ENCODE assay signal across 8 cellular contexts in the genomic region with DNA sequence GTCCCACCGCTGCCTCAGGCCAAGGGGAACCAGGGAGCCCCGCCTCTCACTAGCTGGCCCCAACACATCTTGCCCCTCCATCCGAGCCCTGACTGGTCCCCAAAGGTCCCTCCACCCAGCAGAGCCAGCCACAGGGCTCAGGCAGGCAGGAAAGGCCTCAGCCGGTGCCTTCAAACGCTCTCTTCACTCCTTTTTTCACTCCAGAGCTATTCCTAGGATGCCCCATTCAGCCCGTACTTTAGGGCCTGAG. TPM values are rescaled to one million over a fixed set of nuclear protein-coding genes. Genes with fewer than 3 reads are reported as not detected.
DNase-seq lines count a peak whose midpoint lies in the region; ATAC-seq and TF ChIP-seq lines count a peak whose summit lies in the region.

No MANE protein-coding gene starts in this region.

- H3K36me3 ChIP-seq in gastroesophageal sphincter (peaks cover 0 to 32% of the 10 kb centered on the region in 2 donors), skeletal muscle tissue (ENCODE audit: control insufficient read depth in 3 of 3, insufficient read depth in 3 of 3, low read length in 3 of 3) (peaks cover 12 to 24% (median 22%) of the 10 kb centered on the region in 3 donors)

- no peak for TF ChIP-seq POLR2A in gastroesophageal sphincter (IDR thresholded peaks at IDR 0.05)

- H3K4me3 ChIP-seq in WI38 (ENCODE audit: low read depth, low read length) (peak overlapping the region; percentile 65), gastroesophageal sphincter (peak overlapping the region; percentile 62 to 69), skeletal muscle tissue (ENCODE audit: low read length in 3 of 3) (peak overlapping the region; percentile 68 to 77 (median 77))

- H3K9me3 ChIP-seq in gastroesophageal sphincter, result no peaks in the 10 kb centered on the region
- H3K9me3 ChIP-seq in skeletal muscle tissue (ENCODE audit: control insufficient read depth in 3 of 3, low read length in 3 of 3), result no peaks in the 10 kb centered on the region

- DNase-seq in NCI-H226, result no peak
- no peak for DNase-seq in NCI-H2171 treated with DMSO at 0.1 percent for 48 hours (lab: John Stamatoyannopoulos, UW)
- no peak for DNase-seq in stimulated activated naive CD4-positive, alpha-beta T cell (lab: John Stamatoyannopoulos, UW)

- TF ChIP-seq CTCF in WI38 (IDR thresholded peaks at IDR 0.05; ENCODE audit: low read depth, low read length), result no peak
- TF ChIP-seq CTCF in gastroesophageal sphincter (IDR thresholded peaks at IDR 0.05), result no peak

- ATAC-seq in GM21717 (IDR thresholded peaks at IDR 0.05; ENCODE audit: unreplicated experiment), result peak; percentile 1
- no peak for ATAC-seq in gastroesophageal sphincter
- ATAC-seq in HG02623 (IDR thresholded peaks at IDR 0.05; ENCODE audit: unreplicated experiment), result no peak

- peak overlapping the region; percentile 85 to 90 (median 87) for H3K9ac ChIP-seq in skeletal muscle tissue (ENCODE audit: low read depth in 1 of 3, low read length in 3 of 3)

- H3K27me3 ChIP-seq in gastroesophageal sphincter, result no peaks in the 10 kb centered on the region
- peaks cover 0 to 5% (median 0%) of the 10 kb centered on the region in 3 donors for H3K27me3 ChIP-seq in skeletal muscle tissue (ENCODE audit: control insufficient read depth in 3 of 3, insufficient read depth in 3 of 3, low read length in 3 of 3)

- 35% methylated on average over 2 of the region's 6 CpGs; no CpG with 5 or more reads in 1 of the 2 donors for WGBS in gastroesophageal sphincter (ENCODE audit: low coverage in 1 of 2), 2 donors

- H3K4me1 ChIP-seq in gastroesophageal sphincter, result peaks cover 0 to 61% (median 16%) of the 10 kb centered on the region in 3 donors
- H3K4me1 ChIP-seq in skeletal muscle tissue (ENCODE audit: control insufficient read depth in 3 of 3, insufficient read depth in 3 of 3, low read length in 3 of 3), result peaks cover 20 to 60% (median 34%) of the 10 kb centered on the region in 3 donors

- no peak for TF ChIP-seq EP300 in gastroesophageal sphincter (IDR thresholded peaks at IDR 0.05)

- peak overlapping the region; percentile 88 to 96 (median 91) for H3K27ac ChIP-seq in gastroesophageal sphincter
- peak overlapping the region; percentile 88 for H3K27ac ChIP-seq in skeletal muscle tissue (ENCODE audit: low read depth, low read length)

RNA-seq across cellular contexts. Expression of a gene that starts 1.5 kb away (rescaled TPM):
- total RNA-seq in gastroesophageal sphincter, result 10 to 100 TPM; 10.9 to 26.0 (median 18.1) TPM
- 25.1 TPM for total RNA-seq in skeletal muscle tissue

RNA-seq across cellular contexts. Expression of a gene that starts 7.2 kb away (rescaled TPM):
- total RNA-seq in gastroesophageal sphincter, result 100 to 1,000 TPM in 1 of 4 donors, 10 to 100 TPM in 3; 68.3 to 103 (median 89.2) TPM
- 13.6 TPM for total RNA-seq in skeletal muscle tissue

RNA-seq across cellular contexts. Expression of a gene that starts 16.8 kb away (rescaled TPM):
- 10 to 100 TPM in 3 of 4 donors, 1 to 10 TPM in 1; 8.1 to 15.0 (median 12.5) TPM for total RNA-seq in gastroesophageal sphincter
- 5.7 TPM for total RNA-seq in skeletal muscle tissue

RNA-seq across cellular contexts. Expression of a gene that starts 23.1 kb away (rescaled TPM):
- total RNA-seq in gastroesophageal sphincter (1 to 10 TPM in 3 of 4 donors, under 1 TPM in 1; 0.81 to 7.9 (median 3.8) TPM), skeletal muscle tissue (1.0 TPM)

RNA-seq across cellular contexts. Expression of a gene that starts 41.6 kb away (rescaled TPM):
- total RNA-seq in gastroesophageal sphincter (10 to 100 TPM; 16.2 to 53.3 (median 26.7) TPM), skeletal muscle tissue (1.6 TPM)
